Comparison of ENCODE assay signal across 1 cellular context in genomic region chr19:33430674-33431277, GRCh38.
TF ChIP-seq lines count a peak whose summit lies in the region.

No MANE protein-coding gene starts in this region.

TF ChIP-seq in HEK293, 187 proteins besides CTCF, POLR2A, EP300 and RAD21 (continued from another document and continues in another):
- TF ChIP-seq REST (tag by site-specific recombination; IDR thresholded peaks at IDR 0.05) (no peak), ZNF202 (tag by site-specific recombination; IDR thresholded peaks at IDR 0.05; ENCODE audit: borderline replicate concordance) (no peak), ZFP37 (tag by site-specific recombination; IDR thresholded peaks at IDR 0.05) (no peak), KLF10 (tag by site-specific recombination; IDR thresholded peaks at IDR 0.05) (no peak), ZNF792 (tag by site-specific recombination; IDR thresholded peaks at IDR 0.05) (no peak), ZNF24 (tag by site-specific recombination; IDR thresholded peaks at IDR 0.05) (no peak), ZNF394 (tag by site-specific recombination; IDR thresholded peaks at IDR 0.05; ENCODE audit: borderline replicate concordance) (no peak), ZNF121 (tag by site-specific recombination; IDR thresholded peaks at IDR 0.05) (peak; percentile 100), ZNF311 (tag by site-specific recombination; IDR thresholded peaks at IDR 0.05; ENCODE audit: borderline replicate concordance) (no peak), ATF2 (tag by site-specific recombination; IDR thresholded peaks at IDR 0.05; ENCODE audit: low read depth) (no peak), SP7 (tag by site-specific recombination; IDR thresholded peaks at IDR 0.05) (peak; percentile 51), ZNF549 (tag by site-specific recombination; IDR thresholded peaks at IDR 0.05) (no peak), ZNF645 (tag by site-specific recombination; IDR thresholded peaks at IDR 0.05) (no peak), ZNF175 (tag by site-specific recombination; IDR thresholded peaks at IDR 0.05) (no peak), ZNF561 (tag by site-specific recombination; IDR thresholded peaks at IDR 0.05; ENCODE audit: borderline replicate concordance) (no peak), ZXDB (tag by site-specific recombination; IDR thresholded peaks at IDR 0.05) (no peak), ZNF488 (tag by site-specific recombination; IDR thresholded peaks at IDR 0.05) (no peak), HIC1 (tag by site-specific recombination; IDR thresholded peaks at IDR 0.05) (no peak), MZF1 (tag by site-specific recombination; IDR thresholded peaks at IDR 0.05; ENCODE audit: borderline replicate concordance) (no peak), PATZ1 (tag by site-specific recombination; IDR thresholded peaks at IDR 0.05) (no peak), ZNF449 (tag by site-specific recombination; IDR thresholded peaks at IDR 0.05) (no peak), HOXC10 (CRISPR knock-in tag; IDR thresholded peaks at IDR 0.05) (no peak), ZNF629 (tag by site-specific recombination; IDR thresholded peaks at IDR 0.05) (no peak), SCRT2 (tag by site-specific recombination; IDR thresholded peaks at IDR 0.05) (no peak), ZNF26 (tag by site-specific recombination; IDR thresholded peaks at IDR 0.05) (no peak), ZNF623 (tag by site-specific recombination; IDR thresholded peaks at IDR 0.05) (no peak), ZNF639 (tag by site-specific recombination; IDR thresholded peaks at IDR 0.05) (no peak), ZNF600 (tag by site-specific recombination; IDR thresholded peaks at IDR 0.05) (peak; percentile 68), ZNF830 (tag by site-specific recombination; IDR thresholded peaks at IDR 0.05; ENCODE audit: low read depth) (no peak), ZNF10 (tag by site-specific recombination; IDR thresholded peaks at IDR 0.05) (no peak), KLF1 (tag by site-specific recombination; IDR thresholded peaks at IDR 0.05) (no peak), ZNF664 (tag by site-specific recombination; IDR thresholded peaks at IDR 0.05) (no peak), ZNF548 (tag by site-specific recombination; IDR thresholded peaks at IDR 0.05) (no peak), ZSCAN18 (tag by site-specific recombination; IDR thresholded peaks at IDR 0.05) (no peak), ZIC2 (tag by site-specific recombination; IDR thresholded peaks at IDR 0.05) (peak; percentile 83), ZNF473 (tag by site-specific recombination; IDR thresholded peaks at IDR 0.05) (no peak), TRIM28 (IDR thresholded peaks at IDR 0.05; ENCODE audit: borderline replicate concordance, low read length) (no peak), HOXA7 (CRISPR knock-in tag; IDR thresholded peaks at IDR 0.05; ENCODE audit: borderline replicate concordance) (no peak), ZNF184 (tag by site-specific recombination; IDR thresholded peaks at IDR 0.05) (no peak), ZNF837 (tag by site-specific recombination; IDR thresholded peaks at IDR 0.05) (no peak), KLF9 (tag by site-specific recombination; IDR thresholded peaks at IDR 0.05; ENCODE audit: low read depth) (no peak), ZNF266 (tag by site-specific recombination; IDR thresholded peaks at IDR 0.05; ENCODE audit: low read depth) (no peak), REPIN1 (tag by site-specific recombination; IDR thresholded peaks at IDR 0.05; ENCODE audit: low read depth) (no peak), ZNF398 (tag by site-specific recombination; IDR thresholded peaks at IDR 0.05) (no peak), ZNF2 (tag by site-specific recombination; IDR thresholded peaks at IDR 0.05) (peak; percentile 77; the same call in 1 of the 2 replicates), ZNF248 (tag by site-specific recombination; IDR thresholded peaks at IDR 0.05) (no peak)
